ENCODE assay signal across 19 cellular contexts in the genomic region with DNA sequence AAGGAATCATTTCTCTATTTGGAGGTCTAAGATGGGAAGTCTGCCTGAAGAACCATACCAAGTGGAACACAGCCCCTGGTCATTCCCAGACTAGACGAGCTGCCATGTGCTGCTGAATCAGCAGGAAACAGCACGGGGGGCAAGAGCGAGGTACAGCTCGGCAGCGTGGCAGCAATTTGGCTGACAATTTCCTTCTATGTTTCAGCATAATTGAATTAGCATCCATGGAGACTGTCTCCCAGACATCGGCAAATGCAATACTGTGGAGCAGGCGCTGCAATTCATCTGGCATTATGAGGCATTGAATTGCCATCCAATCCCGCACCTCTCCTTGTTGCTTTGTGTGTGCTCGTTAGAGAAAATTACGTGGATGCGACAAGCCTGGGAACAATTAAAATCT. TPM values are rescaled to one million over a fixed set of nuclear protein-coding genes. Genes with fewer than 3 reads are reported as not detected.
"Had no signal": no experiment of that assay in that cellular context is flagged by ENCODE, and none has a peak within 500 bp of the region (broad histone marks: within the 10 kb centered on the region; RNA-seq: fewer than 3 reads in every experiment).

No MANE protein-coding gene starts in this region.

- DNase-seq: activated B cell treated with CpG ODN at 0.5 μM for 24 hours; activated CD4-positive, alpha-beta T cell treated with anti-CD3 and anti-CD28 coated beads for 48 hours; activated CD8-positive, alpha-beta T cell treated with anti-CD3 and anti-CD28 coated beads for 36 hours; activated effector memory CD4-positive, alpha-beta T cell treated with anti-CD3 and anti-CD28 coated beads, Interleukin-2, amount 50 U/mL, for 16 hours; activated T-cell treated with anti-CD3 and anti-CD28 coated beads, Interleukin-2, amount 50 U/mL, for 48 hours; endodermal cell; erythroblast; islet precursor cell; midbrain; pancreas; stimulated activated CD4-positive, alpha-beta T cell treated with anti-CD3 and anti-CD28 coated beads, Interleukin-2, amount 100 ng/mL, for 24 hours had no signal

- H3K9me3 Mint-ChIP-seq: activated B cell treated with CpG ODN at 0.5 μM for 24 hours; activated CD8-positive, alpha-beta T cell treated with anti-CD3 and anti-CD28 coated beads for 36 hours; stimulated activated effector memory CD8-positive, alpha-beta T cell treated with anti-CD3 and anti-CD28 coated beads, Interleukin-12 subunit alpha, Interleukin-12 subunit beta, amount 100 ng/mL, for 72 hours had no signal

- H3K4me3 ChIP-seq: dorsolateral prefrontal cortex, gastroesophageal sphincter, pancreas, thoracic aorta had no signal

- H3K4me3 Mint-ChIP-seq: activated B cell treated with CpG ODN at 0.5 μM for 24 hours; activated CD8-positive, alpha-beta T cell treated with anti-CD3 and anti-CD28 coated beads for 36 hours; endodermal cell; stimulated activated effector memory CD8-positive, alpha-beta T cell treated with anti-CD3 and anti-CD28 coated beads, Interleukin-12 subunit alpha, Interleukin-12 subunit beta, amount 100 ng/mL, for 72 hours had no signal

- H3K36me3 Mint-ChIP-seq: activated naive CD4-positive, alpha-beta T cell treated with anti-CD3 and anti-CD28 coated beads, Interleukin-2, amount 50 U/mL, for 72 hours; stimulated activated effector memory CD8-positive, alpha-beta T cell treated with anti-CD3 and anti-CD28 coated beads, Interleukin-12 subunit alpha, Interleukin-12 subunit beta, amount 100 ng/mL, for 72 hours had no signal

- H3K27me3 ChIP-seq: gastroesophageal sphincter, pancreas had no signal

- H3K9me3 ChIP-seq: pancreas, thoracic aorta had no signal

- H3K36me3 ChIP-seq: gastroesophageal sphincter, pancreas, thoracic aorta had no signal

- H3K27ac ChIP-seq: dorsolateral prefrontal cortex, gastroesophageal sphincter, pancreas, thoracic aorta had no signal

- ATAC-seq: activated CD8-positive, alpha-beta T cell treated with anti-CD3 and anti-CD28 coated beads for 36 hours; activated naive CD4-positive, alpha-beta T cell treated with anti-CD3 and anti-CD28 coated beads, Interleukin-2, amount 50 U/mL, for 72 hours; gastroesophageal sphincter; left lobe of liver; pancreas; stimulated activated effector memory CD8-positive, alpha-beta T cell treated with anti-CD3 and anti-CD28 coated beads, Interleukin-12 subunit alpha, Interleukin-12 subunit beta, amount 100 ng/mL, for 72 hours had no signal

- H3K27ac Mint-ChIP-seq: activated B cell treated with CpG ODN at 0.5 μM for 24 hours; activated CD8-positive, alpha-beta T cell treated with anti-CD3 and anti-CD28 coated beads for 36 hours; activated naive CD4-positive, alpha-beta T cell treated with anti-CD3 and anti-CD28 coated beads, Interleukin-2, amount 50 U/mL, for 72 hours; endodermal cell; stimulated activated effector memory CD8-positive, alpha-beta T cell treated with anti-CD3 and anti-CD28 coated beads, Interleukin-12 subunit alpha, Interleukin-12 subunit beta, amount 100 ng/mL, for 72 hours had no signal

- H3K4me1 Mint-ChIP-seq: activated B cell treated with CpG ODN at 0.5 μM for 24 hours; stimulated activated effector memory CD8-positive, alpha-beta T cell treated with anti-CD3 and anti-CD28 coated beads, Interleukin-12 subunit alpha, Interleukin-12 subunit beta, amount 100 ng/mL, for 72 hours had no signal

- H3K4me1 ChIP-seq: gastroesophageal sphincter, pancreas had no signal

- FAIRE-seq: pancreas had no signal

RNA-seq across cellular contexts. Expression of gene CCDC60, which starts 46.0 kb away (rescaled TPM):
- total RNA-seq: activated B cell treated with CpG ODN at 0.5 μM for 24 hours; activated CD8-positive, alpha-beta T cell treated with anti-CD3 and anti-CD28 coated beads for 36 hours; activated naive CD4-positive, alpha-beta T cell treated with anti-CD3 and anti-CD28 coated beads, Interleukin-2, amount 50 U/mL, for 72 hours; cardiac septum; dorsolateral prefrontal cortex; left lobe of liver; lung microvascular endothelial cell; pancreas; thoracic aorta had no signal
- polyA plus RNA-seq: pancreas had no signal
